Comparison of ENCODE assay signal across 8 cellular contexts in genomic region chr6:83429857-83430605, GRCh38. TPM values are rescaled to one million over a fixed set of nuclear protein-coding genes. Genes with fewer than 3 reads are reported as not detected.
DNase-seq lines count a peak whose midpoint lies in the region; ATAC-seq, FAIRE-seq and TF ChIP-seq lines count a peak whose summit lies in the region.

No MANE protein-coding gene starts in this region.

- no peak for TF ChIP-seq EP300 in A549 (IDR thresholded peaks at IDR 0.05)
- TF ChIP-seq EP300 in suprapubic skin (IDR thresholded peaks at IDR 0.05), result no peak

- DNase-seq in A549 (ENCODE audit: low read depth in 1 of 2, low spot score in 1 of 2) (peak in 1 of 2 experiments; percentile 57), KBM-7 (peak; percentile 57), caudate nucleus (lab: John Stamatoyannopoulos, UW) (peak in 21 of 61 donors; percentile 1 to 57 (median 28)), kidney glomerular epithelial cell (lab: John Stamatoyannopoulos, UW) (peak; percentile 32), suprapubic skin (ENCODE audit: low spot score in 2 of 2) (no peak)
- no peak for DNase-seq in stimulated activated CD4-positive, alpha-beta T cell treated with anti-CD3 and anti-CD28 coated beads, Interleukin-2, amount 100 ng/mL, for 48 hours

- TF ChIP-seq POLR2A in A549 (IDR thresholded peaks at IDR 0.05; ENCODE audit: low read length), result no peak
- no peak for TF ChIP-seq POLR2A in suprapubic skin (IDR thresholded peaks at IDR 0.05)

- H3K4me2 ChIP-seq in A549, result peak overlapping the region; percentile 91

- H3K9me3 ChIP-seq in A549 (peaks cover 9% of the 10 kb centered on the region), suprapubic skin (no peaks in the 10 kb centered on the region)

- H3K4me3 ChIP-seq in A549 (peak overlapping the region; percentile 76), suprapubic skin (peak overlapping the region; percentile 71)

- no peak for TF ChIP-seq RAD21 in A549 (conservative IDR thresholded peaks at IDR 0.05 in 1 of 2, IDR thresholded peaks at IDR 0.05 in 1 of 2)

- TF ChIP-seq CTCF in A549 (IDR thresholded peaks at IDR 0.05) (no peak), suprapubic skin (IDR thresholded peaks at IDR 0.05) (no peak)

- H3K4me1 ChIP-seq in A549 (peaks cover 56% of the 10 kb centered on the region), suprapubic skin (peaks cover 15% of the 10 kb centered on the region)

- CTCF ChIA-PET in A549 (lab: Yijun Ruan, JAX), result interaction anchor here (1.0 kb wide), 1 partner anchor 85 kb away, joined by 3 read pairs; no protein-coding TSS in a partner anchor

- WGBS in A549 (ENCODE audit: missing lambda C conversion rate), result 2% methylated on average over 13 of the region's 13 CpGs
- 43% methylated on average over 13 of the region's 13 CpGs for WGBS in suprapubic skin

- H3K27ac ChIP-seq in A549 (peak overlapping the region; percentile 98 to 99), caudate nucleus (ENCODE audit: low read depth, low read length) (peak overlapping the region; percentile 79), suprapubic skin (peak overlapping the region; percentile 87)

- H3K27me3 ChIP-seq in suprapubic skin, result no peaks in the 10 kb centered on the region

- no peak for FAIRE-seq in A549 (lab: Jason Lieb, UNC)

- peak; percentile 53 to 60 for ATAC-seq in A549
- ATAC-seq in GM21360 (IDR thresholded peaks at IDR 0.05; ENCODE audit: unreplicated experiment), result peak; percentile 2
- no peak for ATAC-seq in GM18520 (IDR thresholded peaks at IDR 0.05; ENCODE audit: unreplicated experiment)

- H3K36me3 ChIP-seq in suprapubic skin, result no peaks in the 10 kb centered on the region

- POLR2A ChIA-PET in A549 (lab: Yijun Ruan, JAX), result no interaction called here

- in situ Hi-C loops in KBM-7 (cut with MboI; ENCODE audit: low pct_unique_long_range_greater_than_20kb, low sequenced_read_pairs), result no loop called here

TF ChIP-seq in A549, 52 proteins besides CTCF, POLR2A, EP300 and RAD21:
- TF ChIP-seq MAX (IDR thresholded peaks at IDR 0.05) (peak; percentile 48; the same call in 1 of the 2 replicates), POLR2AphosphoS2 (conservative IDR thresholded peaks at IDR 0.05; ENCODE audit: low read length) (no peak)

RNA-seq across cellular contexts. Expression of gene ME1, which starts 0.8 kb away (rescaled TPM):
- polyA plus RNA-seq in A549 (2011; rRNA removed) (59.1 and 69.5 TPM in 2 replicates), A549 (2017; fragmentation: RNase III; extraction: RNeasy Plus Mini Kit Qiagen cat#74134 plus additional on column Dnase treatment) (55.0 to 60.6 TPM (median 60.2 TPM) in 3 replicates)
- 20.0 and 22.3 TPM in 2 replicates for polyA plus RNA-seq in A549 (2012; cell fraction: cytosol; rRNA removed)
- polyA plus RNA-seq in A549 (2012; cell fraction: nucleus; rRNA removed), result 8.7 and 10.6 TPM in 2 replicates
- 41.1 and 48.2 TPM in 2 replicates for polyA minus RNA-seq in A549 (2011; rRNA and poly(A)+ RNA removed)
- 10 to 100 TPM; 12.8 to 40.5 (median 28.4) TPM for total RNA-seq in suprapubic skin

Comparison
In these comparisons a context has a peak if more than half of its experiments do, and no peak if none do; other contexts are left out.
1. DNase-seq: peak in KBM-7 (single experiment) and kidney glomerular epithelial cell (single experiment); none in suprapubic skin (0 of 2) and stimulated activated CD4-positive, alpha-beta T cell treated with anti-CD3 and anti-CD28 coated beads, Interleukin-2, amount 100 ng/mL, for 48 hours (0 of 2).
2. Peak in every context shown above with its lines, with median percentiles within 50 percentile points of each other: H3K27ac ChIP-seq.